ENCODE assay signal across 28 cellular contexts in genomic region chr3:73791356-73791755, GRCh38.
"Had no signal": no experiment of that assay in that cellular context is flagged by ENCODE, and none has a peak within 500 bp of the region (broad histone marks: within the 10 kb centered on the region; RNA-seq: fewer than 3 reads in every experiment).

No MANE protein-coding gene starts in this region.

- H3K36me3 ChIP-seq: left lung, lower lobe of right lung, pancreas, prostate gland, sigmoid colon, suprapubic skin, thoracic aorta, tibial artery, upper lobe of right lung, uterus had no signal

- H3K4me3 ChIP-seq: left lung, lower lobe of right lung, pancreas, prostate gland, sigmoid colon, suprapubic skin, thoracic aorta, tibial artery, upper lobe of right lung, uterus had no signal

- H3K27ac ChIP-seq: left lung, lower lobe of right lung, pancreas, prostate gland, sigmoid colon, suprapubic skin, thoracic aorta, tibial artery, upper lobe of right lung, uterus had no signal

- ATAC-seq: left colon; left lung; lower lobe of right lung; naive thymus-derived CD8-positive, alpha-beta T cell; pancreas; right cardiac atrium; stimulated activated effector memory CD8-positive, alpha-beta T cell treated with anti-CD3 and anti-CD28 coated beads, Interleukin-12 subunit alpha, Interleukin-12 subunit beta, amount 100 ng/mL, for 72 hours; upper lobe of right lung had no signal

- DNase-seq: hypothalamus; immature natural killer cell; kidney; left colon; left lung; lower lobe of right lung; mammary epithelial cell; mesenchymal stem cell; naive thymus-derived CD8-positive, alpha-beta T cell; nucleus accumbens; pancreas; posterior cingulate gyrus; retina; right cardiac atrium; sigmoid colon; stimulated activated CD4-positive, alpha-beta T cell treated with anti-CD3 and anti-CD28 coated beads, Interleukin-12 subunit alpha, Interleukin-12 subunit beta, amount 100 ng/mL, for 4 hours; stimulated activated CD4-positive, alpha-beta T cell treated with anti-CD3 and anti-CD28 coated beads, Interleukin-15, amount 100 ng/mL, for 24 hours; stimulated activated CD4-positive, alpha-beta T cell treated with anti-CD3 and anti-CD28 coated beads, Interleukin-2, amount 100 ng/mL, for 24 hours; stimulated activated CD4-positive, alpha-beta T cell treated with anti-CD3 and anti-CD28 coated beads, Interleukin-4, amount 100 ng/mL, for 24 hours; stimulated activated naive CD4-positive, alpha-beta T cell; tibial artery; trophoblast cell; upper lobe of right lung; uterus had no signal

- H3K4me1 ChIP-seq: left lung, lower lobe of right lung, pancreas, prostate gland, suprapubic skin, upper lobe of right lung, uterus had no signal

- H3K27me3 ChIP-seq: left lung, pancreas, sigmoid colon, suprapubic skin, tibial artery, upper lobe of right lung, uterus had no signal

- H3K9me3 ChIP-seq: left lung, lower lobe of right lung, pancreas, prostate gland, sigmoid colon, suprapubic skin, thoracic aorta, tibial artery, upper lobe of right lung, uterus had no signal
